25 cellular contexts compared by ENCODE assay signal in the genomic region with DNA sequence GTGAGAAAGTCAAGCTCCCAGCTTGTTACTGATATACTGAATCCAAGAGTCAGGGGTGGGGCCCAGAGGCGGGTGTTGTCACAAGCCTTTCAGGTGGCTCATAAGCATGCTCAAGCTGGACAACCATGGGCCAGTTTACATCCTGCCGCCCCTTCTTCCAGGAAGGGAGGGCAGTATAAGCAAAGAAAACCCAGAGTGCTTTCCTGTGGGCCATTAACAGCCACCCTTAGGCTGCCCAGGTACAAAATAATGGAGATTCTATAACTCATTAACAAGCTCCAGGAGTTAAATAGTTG.
"Had no signal": no experiment of that assay in that cellular context is flagged by ENCODE, and none has a peak within 500 bp of the region (broad histone marks: within the 10 kb centered on the region; RNA-seq: fewer than 3 reads in every experiment).

No MANE protein-coding gene starts in this region.

- H3K36me3 Mint-ChIP-seq: activated naive CD4-positive, alpha-beta T cell treated with anti-CD3 and anti-CD28 coated beads, Interleukin-2, amount 50 U/mL, for 72 hours had no signal

- DNase-seq: activated CD4-positive, alpha-beta T cell treated with anti-CD3 and anti-CD28 coated beads for 4 hours; activated CD4-positive, alpha-beta T cell treated with anti-CD3 and anti-CD28 coated beads, Interleukin-2, amount 50 U/mL, for 4 hours; activated naive CD4-positive, alpha-beta T cell; activated T-cell treated with anti-CD3 and anti-CD28 coated beads for 4 hours; activated T-cell treated with anti-CD3 and anti-CD28 coated beads, Interleukin-2, amount 50 U/mL, for 72 hours; dermis blood vessel endothelial cell; effector CD4-positive, alpha-beta T cell; foreskin melanocyte; left lung; lower lobe of right lung; mucosa of descending colon; retina; stimulated activated CD4-positive, alpha-beta T cell treated with anti-CD3 and anti-CD28 coated beads, Interleukin-12 subunit alpha, Interleukin-12 subunit beta, amount 100 ng/mL, for 4 hours; stimulated activated CD4-positive, alpha-beta T cell treated with anti-CD3 and anti-CD28 coated beads, Interleukin-4, amount 100 ng/mL, for 1 hour; stimulated activated naive CD8-positive, alpha-beta T cell treated with anti-CD3 and anti-CD28 coated beads, Interleukin-15, Interleukin-2, amounts not matched to agents 100 U/mL and 50 U/mL, for 24 hours; testis; trophoblast cell; uterus had no signal

- H3K4me1 Mint-ChIP-seq: central memory CD8-positive, alpha-beta T cell had no signal

- H3K27ac ChIP-seq: esophagus muscularis mucosa, left lung, lower lobe of right lung, neutrophil, prostate gland, skin epidermis, testis, uterus had no signal

- H3K36me3 ChIP-seq: esophagus muscularis mucosa, left lung, lower lobe of right lung, neutrophil, prostate gland, uterus had no signal

- H3K4me1 ChIP-seq: left lung, lower lobe of right lung, prostate gland, testis, uterus had no signal

- H3K27ac Mint-ChIP-seq: activated naive CD4-positive, alpha-beta T cell treated with anti-CD3 and anti-CD28 coated beads, Interleukin-2, amount 50 U/mL, for 72 hours; activated T-cell treated with anti-CD3 and anti-CD28 coated beads, Interleukin-2, amount 50 U/mL, for 72 hours had no signal

- H3K4me3 Mint-ChIP-seq: activated T-cell treated with anti-CD3 and anti-CD28 coated beads, Interleukin-2, amount 50 U/mL, for 72 hours; central memory CD8-positive, alpha-beta T cell; nephron had no signal

- H3K27me3 ChIP-seq: esophagus muscularis mucosa, left lung, neutrophil, testis, uterus had no signal

- H3K27me3 Mint-ChIP-seq: central memory CD8-positive, alpha-beta T cell had no signal

- H3K9me3 ChIP-seq: esophagus muscularis mucosa, left lung, lower lobe of right lung, mucosa of descending colon, neutrophil, prostate gland, testis, uterus had no signal

- H3K4me3 ChIP-seq: esophagus muscularis mucosa, left lung, lower lobe of right lung, mucosa of descending colon, prostate gland, skin epidermis, testis, uterus had no signal

- H3K9me3 Mint-ChIP-seq: activated naive CD4-positive, alpha-beta T cell treated with anti-CD3 and anti-CD28 coated beads, Interleukin-2, amount 50 U/mL, for 72 hours; activated T-cell treated with anti-CD3 and anti-CD28 coated beads, Interleukin-2, amount 50 U/mL, for 72 hours; central memory CD8-positive, alpha-beta T cell; nephron had no signal
